ENCODE assay signal across 6 cellular contexts in the genomic region with DNA sequence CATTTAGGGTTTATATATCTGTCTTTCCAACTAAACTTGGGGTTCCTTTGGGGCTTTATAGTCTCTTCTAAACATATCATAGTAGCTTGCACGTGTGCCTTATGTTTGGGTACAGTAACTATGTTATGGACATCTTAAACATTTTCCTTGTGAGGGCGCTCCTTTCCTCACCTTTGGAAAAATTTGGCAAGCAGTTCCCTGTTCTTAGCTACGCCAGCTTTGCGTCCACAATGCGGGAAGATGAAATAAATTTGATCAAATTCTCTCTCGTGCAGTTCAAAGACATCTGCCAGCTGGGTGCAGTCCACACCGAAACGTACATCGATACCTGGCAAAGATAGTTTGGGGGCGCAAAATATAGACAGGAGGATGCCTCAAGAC. TPM values are rescaled to one million over a fixed set of nuclear protein-coding genes. Genes with fewer than 3 reads are reported as not detected.
A peak's percentile ranks its signal among the peaks of the same experiment; 100 is the strongest.
DNase-seq lines count a peak whose midpoint lies in the region; ATAC-seq, FAIRE-seq and TF ChIP-seq lines count a peak whose summit lies in the region.

No MANE protein-coding gene starts in this region.

- H3K4me1 Mint-ChIP-seq in astrocyte (ENCODE audit: low read depth, unreplicated experiment) (peaks cover 5% of the 10 kb centered on the region), naive B cell (peaks cover 12 to 22% (median 14%) of the 10 kb centered on the region in 3 donors)

- H3K4me1 ChIP-seq in astrocyte (ENCODE audit: insufficient read depth, low read length): peaks cover 9% of the 10 kb centered on the region

- H3K27ac ChIP-seq in astrocyte (ENCODE audit: low read depth, low read length): peak overlapping the region; percentile 99

- no peaks in the 10 kb centered on the region for H3K36me3 ChIP-seq in astrocyte (ENCODE audit: insufficient read depth, low read length)

- H3K27me3 Mint-ChIP-seq in astrocyte (ENCODE audit: low read depth, unreplicated experiment) (no peaks in the 10 kb centered on the region), naive B cell (no peaks in the 10 kb centered on the region)

- H3K4me2 ChIP-seq in astrocyte (ENCODE audit: low read length): peak overlapping the region; percentile 91

- no peaks in the 10 kb centered on the region for H4K20me1 ChIP-seq in astrocyte (ENCODE audit: insufficient read depth, low read length)

- H3K4me3 Mint-ChIP-seq in astrocyte (ENCODE audit: unreplicated experiment) (peak overlapping the region; percentile 96), naive B cell (peak overlapping the region; percentile 82 to 100 (median 96))

- H3K36me3 Mint-ChIP-seq in astrocyte (ENCODE audit: low read depth, unreplicated experiment) (peaks cover 2% of the 10 kb centered on the region), naive B cell (no peaks in the 10 kb centered on the region)

- DNase-seq in GM04504 (ENCODE audit: low read depth): peak; percentile 1
- no peak for DNase-seq in astrocyte (ENCODE audit: low read depth)
- no peak for DNase-seq in naive B cell
- DNase-seq in NCI-H187 treated with DMSO at 0.1 percent for 48 hours (lab: John Stamatoyannopoulos, UW): no peak
- DNase-seq in activated CD4-positive, alpha-beta T cell treated with anti-CD3 and anti-CD28 coated beads, Interleukin-2, amount 50 U/mL, for 48 hours: no peak

- H3K79me2 ChIP-seq in astrocyte (ENCODE audit: insufficient read depth, low read length): no peaks in the 10 kb centered on the region

- peak overlapping the region; percentile 100 for H3K27ac Mint-ChIP-seq in astrocyte (ENCODE audit: unreplicated experiment)
- peak overlapping the region; percentile 98 to 100 (median 100) for H3K27ac Mint-ChIP-seq in naive B cell

- ATAC-seq in HG03064 (IDR thresholded peaks at IDR 0.05; ENCODE audit: low read depth, unreplicated experiment): peak; percentile 6
- ATAC-seq in naive B cell (ENCODE audit: low read depth in 2 of 2): no peak

- H3K4me3 ChIP-seq in astrocyte (ENCODE audit: insufficient read depth, low read depth, low read length): peak overlapping the region; percentile 88

- no peaks in the 10 kb centered on the region for H3K27me3 ChIP-seq in astrocyte (ENCODE audit: insufficient read depth, low read length)

- H3K9me3 ChIP-seq in astrocyte (ENCODE audit: insufficient read depth, low read depth, low read length): no peaks in the 10 kb centered on the region

- peak; percentile 9 for FAIRE-seq in astrocyte (lab: Jason Lieb, UNC)

- H3K9me3 Mint-ChIP-seq in astrocyte (ENCODE audit: unreplicated experiment): no peaks in the 10 kb centered on the region
- peaks cover 0 to 6% (median 0%) of the 10 kb centered on the region in 7 donors for H3K9me3 Mint-ChIP-seq in naive B cell

- no peak for TF ChIP-seq CTCF in astrocyte (IDR thresholded peaks at IDR 0.05; ENCODE audit: insufficient read depth, low read depth, low read length)

- peak overlapping the region; percentile 93 for H3K9ac ChIP-seq in astrocyte (ENCODE audit: low read length)

- H2AFZ ChIP-seq in astrocyte (ENCODE audit: low read depth, low read length): peak overlapping the region; percentile 84

RNA-seq across cellular contexts. Expression of gene FDXACB1, which starts 0.6 kb away (rescaled TPM):
- total RNA-seq in astrocyte: 1.7 and 2.6 TPM in 2 replicates
- 10 to 100 TPM in 1 of 6 donors, 1 to 10 TPM in 5; 3.0 to 10.6 (median 6.0) TPM for polyA plus RNA-seq in naive B cell (ENCODE audit: low read depth in 6 of 6)

RNA-seq across cellular contexts. Expression of gene CFAP68, which starts 1.0 kb away (rescaled TPM):
- total RNA-seq in astrocyte: 18.4 and 18.8 TPM in 2 replicates
- 10 to 100 TPM; 14.3 to 28.3 (median 18.5) TPM for polyA plus RNA-seq in naive B cell (ENCODE audit: low read depth in 6 of 6)

RNA-seq across cellular contexts. Expression of gene ALG9, which starts 7.0 kb away (rescaled TPM):
- 24.9 and 31.1 TPM in 2 replicates for total RNA-seq in astrocyte
- polyA plus RNA-seq in naive B cell (ENCODE audit: low read depth in 6 of 6): 10 to 100 TPM; 12.7 to 36.5 (median 14.9) TPM

RNA-seq across cellular contexts. Expression of gene CRYAB, which starts 33.2 kb away (rescaled TPM):
- 4.1 and 5.7 TPM in 2 replicates for total RNA-seq in astrocyte
- polyA plus RNA-seq in naive B cell (ENCODE audit: low read depth in 6 of 6): not detected

RNA-seq across cellular contexts. Expression of gene HSPB2, which starts 34.2 kb away (rescaled TPM):
- total RNA-seq in astrocyte: not detected in 2 replicates
- not detected for polyA plus RNA-seq in naive B cell (ENCODE audit: low read depth in 6 of 6)
